ENCODE assay signal across 8 cellular contexts in genomic region chr5:18394154-18394804, GRCh38.
DNase-seq lines count a peak whose midpoint lies in the region; ATAC-seq and TF ChIP-seq lines count a peak whose summit lies in the region.

No MANE protein-coding gene starts in this region.

- no peaks in the 10 kb centered on the region for H3K4me1 Mint-ChIP-seq in activated CD4-positive, alpha-beta T cell treated with anti-CD3 and anti-CD28 coated beads for 36 hours
- H3K4me1 Mint-ChIP-seq in naive B cell = no peaks in the 10 kb centered on the region

- CTCF ChIA-PET in A673 (lab: Charles Lee) = interaction anchor here (0.7 to 1.0 kb wide), 2 partner anchors 72 to 1214 kb away, joined by 3 read pairs; no protein-coding TSS in a partner anchor
- CTCF ChIA-PET in activated CD4-positive, alpha-beta T cell treated with anti-CD3 and anti-CD28 coated beads for 36 hours (lab: Charles Lee) = interaction anchor here (0.9 to 1.3 kb wide), 2 partner anchors 10 kb away, joined by 3 to 6 read pairs; no protein-coding TSS in a partner anchor

- BruUV-seq in A673 (replicated peaks; lab: Mats Ljungman, UMichigan) = no TSS peak

- no peak overlapping the region for H3K27ac Mint-ChIP-seq in activated CD4-positive, alpha-beta T cell treated with anti-CD3 and anti-CD28 coated beads for 36 hours
- peak overlapping the region in 1 of 6 donors; percentile 23 for H3K27ac Mint-ChIP-seq in naive B cell

- no peaks in the 10 kb centered on the region for H3K36me3 Mint-ChIP-seq in activated CD4-positive, alpha-beta T cell treated with anti-CD3 and anti-CD28 coated beads for 36 hours (ENCODE audit: low read depth)
- no peaks in the 10 kb centered on the region for H3K36me3 Mint-ChIP-seq in naive B cell

- H3K9me3 ChIP-seq in A673 (ENCODE audit: low read depth, low read length, poor library complexity, severe bottlenecking) = no peaks in the 10 kb centered on the region
- H3K9me3 ChIP-seq in upper lobe of right lung = no peaks in the 10 kb centered on the region

- TF ChIP-seq CTCF in A673 (conservative IDR thresholded peaks at IDR 0.05; ENCODE audit: low read depth, low read length) = peak; percentile 90
- peak; percentile 82 for TF ChIP-seq CTCF in GM13976 (IDR thresholded peaks at IDR 0.05; ENCODE audit: borderline replicate concordance, control extremely low read depth, extremely low read depth, insufficient read depth, missing control alignments)
- peak; percentile 92 for TF ChIP-seq CTCF in epithelial cell of esophagus (IDR thresholded peaks at IDR 0.05; ENCODE audit: insufficient read depth, low read depth, low read length, missing control alignments)
- TF ChIP-seq CTCF in upper lobe of right lung (IDR thresholded peaks at IDR 0.05) = peak; percentile 75

- H3K27me3 Mint-ChIP-seq in activated CD4-positive, alpha-beta T cell treated with anti-CD3 and anti-CD28 coated beads for 36 hours = no peaks in the 10 kb centered on the region
- peaks cover 0 to 10% (median 0%) of the 10 kb centered on the region in 3 donors for H3K27me3 Mint-ChIP-seq in naive B cell

- in situ Hi-C loops in GM13976 (cut with MboI; ENCODE audit: low sequenced_read_pairs, unreplicated experiment) = no loop called here

- H3K27ac ChIP-seq in A673 (ENCODE audit: low read depth, low read length, poor library complexity, severe bottlenecking) (no peak overlapping the region), upper lobe of right lung (no peak overlapping the region)

- H3K4me3 ChIP-seq in A673 (ENCODE audit: low read depth, low read length, poor library complexity, severe bottlenecking) = no peak overlapping the region
- H3K4me3 ChIP-seq in epithelial cell of esophagus (ENCODE audit: low read length) = no peak overlapping the region
- H3K4me3 ChIP-seq in upper lobe of right lung = no peak overlapping the region

- peak; percentile 64 for DNase-seq in A673 (ENCODE audit: low spot score)
- peak; percentile 43 for DNase-seq in GM13976 (ENCODE audit: low spot score)
- peak; percentile 73 for DNase-seq in NCI-H2171 treated with DMSO at 0.1 percent for 48 hours (lab: John Stamatoyannopoulos, UW)
- peak; percentile 70 for DNase-seq in activated CD4-positive, alpha-beta T cell treated with anti-CD3 and anti-CD28 coated beads for 36 hours
- DNase-seq in epithelial cell of esophagus (ENCODE audit: low read depth) = peak; percentile 78
- DNase-seq in naive B cell = peak; percentile 21
- peak; percentile 78 for DNase-seq in upper lobe of right lung

- no peaks in the 10 kb centered on the region for H3K36me3 ChIP-seq in A673 (ENCODE audit: insufficient read depth, low read length, poor library complexity, severe bottlenecking)
- no peaks in the 10 kb centered on the region for H3K36me3 ChIP-seq in upper lobe of right lung

- ATAC-seq in HG02943 (IDR thresholded peaks at IDR 0.05; ENCODE audit: low read depth, unreplicated experiment) (peak; percentile 75), naive B cell (ENCODE audit: low read depth in 2 of 2) (peak in 1 of 2 donors; percentile 56), upper lobe of right lung (peak; percentile 85)
- ATAC-seq in activated CD4-positive, alpha-beta T cell treated with anti-CD3 and anti-CD28 coated beads for 36 hours = no peak

- H3K4me3 Mint-ChIP-seq in activated CD4-positive, alpha-beta T cell treated with anti-CD3 and anti-CD28 coated beads for 36 hours = no peak overlapping the region
- H3K4me3 Mint-ChIP-seq in naive B cell = no peak overlapping the region

- no peaks in the 10 kb centered on the region for H3K27me3 ChIP-seq in A673 (replicated peaks; ENCODE audit: insufficient read depth, low read depth, low read length, poor library complexity)
- H3K27me3 ChIP-seq in upper lobe of right lung = no peaks in the 10 kb centered on the region

- intact Hi-C loops in A673 (cut with micrococcal nuclease; ENCODE audit: unreplicated experiment) = loop anchor here (2.0 to 5.0 kb wide), 2 partner anchors 305 to 1213 kb away; no protein-coding TSS in a partner anchor
- intact Hi-C loops in activated CD4-positive, alpha-beta T cell treated with anti-CD3 and anti-CD28 coated beads for 36 hours (cut with DNase I, micrococcal nuclease) = loop anchor here (1.0 kb wide), 1 partner anchor 304 kb away; no protein-coding TSS in a partner anchor
- intact Hi-C loops in upper lobe of right lung (cut with DNase I) = no loop called here

- H3K9me3 Mint-ChIP-seq in activated CD4-positive, alpha-beta T cell treated with anti-CD3 and anti-CD28 coated beads for 36 hours (ENCODE audit: low read depth) = no peaks in the 10 kb centered on the region
- H3K9me3 Mint-ChIP-seq in naive B cell = peaks cover 0 to 5% (median 0%) of the 10 kb centered on the region in 7 donors

- H3K4me1 ChIP-seq in A673 (ENCODE audit: insufficient read depth, low read length, poor library complexity, severe bottlenecking) (no peaks in the 10 kb centered on the region), upper lobe of right lung (no peaks in the 10 kb centered on the region)

- POLR2A ChIA-PET in A673 (lab: Charles Lee; ENCODE audit: low non-redundant PET) = interaction anchor here (0.6 kb wide), 1 partner anchor 304 kb away, joined by 3 read pairs; no protein-coding TSS in a partner anchor
- POLR2A ChIA-PET in activated CD4-positive, alpha-beta T cell treated with anti-CD3 and anti-CD28 coated beads for 36 hours (lab: Charles Lee) = no interaction called here

Comparison
In these comparisons a context has a peak if more than half of its experiments do, and no peak if none do; other contexts are left out.
1. DNase-seq: peak in every context shown above with its lines; median percentile 78 in epithelial cell of esophagus; 78 in upper lobe of right lung; 73 in NCI-H2171 treated with DMSO at 0.1 percent for 48 hours; 70 in activated CD4-positive, alpha-beta T cell treated with anti-CD3 and anti-CD28 coated beads for 36 hours; 64 in A673; 43 in GM13976; 21 in naive B cell.